Comparison of ENCODE assay signal across 16 cellular contexts in genomic region chr3:123636431-123636841, GRCh38. TPM values are rescaled to one million over a fixed set of nuclear protein-coding genes. Genes with fewer than 3 reads are reported as not detected.
DNase-seq lines count a peak whose midpoint lies in the region; ATAC-seq, FAIRE-seq and TF ChIP-seq lines count a peak whose summit lies in the region.
"Had no signal": no experiment of that assay in that cellular context is flagged by ENCODE, and none has a peak within 500 bp of the region (broad histone marks: within the 10 kb centered on the region; RNA-seq: fewer than 3 reads in every experiment).

No MANE protein-coding gene starts in this region.

- H3K27ac Mint-ChIP-seq in H9, result peak overlapping the region in 2 of 3 experiments; percentile 44 to 59; a peak in 3 of 7 replicates
- H3K27ac Mint-ChIP-seq: activated naive CD4-positive, alpha-beta T cell treated with anti-CD3 and anti-CD28 coated beads, Interleukin-2, amount 10 ng/mL, durations not matched to agents 7 days and 5 days; dendritic cell treated with granulocyte-macrophage colony-stimulating factor and Interleukin-4, amounts not matched to agents 40 ng/mL and 50 ng/mL, for 4 days; mesothelial cell of epicardium had no signal

- no peaks in the 10 kb centered on the region for H3K79me1 ChIP-seq in H9 (ENCODE audit: insufficient read depth, low read depth, low read length, poor library complexity, severe bottlenecking)

- DNase-seq in H9, result peak; percentile 95
- DNase-seq in NCI-H510A (lab: John Stamatoyannopoulos, UW), result peak; percentile 48
- peak; percentile 85 to 95 (median 92) for DNase-seq in pancreas
- no peak for DNase-seq in ureter (ENCODE audit: low spot score)
- DNase-seq in mesenteric fat pad (ENCODE audit: low spot score), result no peak
- DNase-seq in T1000 (lab: John Stamatoyannopoulos, UW), result no peak
- DNase-seq: activated CD4-positive, alpha-beta T cell treated with anti-CD3 and anti-CD28 coated beads, Interleukin-2, amount 50 U/mL, for 48 hours; activated naive CD4-positive, alpha-beta T cell treated with anti-CD3 and anti-CD28 coated beads, Interleukin-2, amount 10 ng/mL, durations not matched to agents 7 days and 5 days; foreskin melanocyte; GOT3; NCI-H526 treated with DMSO at 0.1 percent for 48 hours had no signal

- no peak overlapping the region for H3K4me2 ChIP-seq in H9 (ENCODE audit: insufficient read depth, insufficient read length, low read length)

- no peak overlapping the region for H4K5ac ChIP-seq in H9 (ENCODE audit: insufficient read length, low read depth, low read length)

- intact Hi-C loops in pancreas (cut with DNase I), result no loop called here

- H4K8ac ChIP-seq in H9 (replicated peaks; ENCODE audit: insufficient read length, low read depth, low read length), result no peak overlapping the region

- no peak overlapping the region for H2BK120ac ChIP-seq in H9 (ENCODE audit: low read depth, low read length, poor library complexity, severe bottlenecking)

- TF ChIP-seq EP300 in gastroesophageal sphincter (IDR thresholded peaks at IDR 0.05), result no peak

- H3K4me3 Mint-ChIP-seq in H9, result no peak overlapping the region
- H3K4me3 Mint-ChIP-seq: activated naive CD4-positive, alpha-beta T cell treated with anti-CD3 and anti-CD28 coated beads, Interleukin-2, amount 10 ng/mL, durations not matched to agents 7 days and 5 days; dendritic cell treated with granulocyte-macrophage colony-stimulating factor and Interleukin-4, amounts not matched to agents 40 ng/mL and 50 ng/mL, for 4 days; mesothelial cell of epicardium had no signal

- H3K79me2 ChIP-seq in H9 (ENCODE audit: insufficient read depth, low read length), result no peaks in the 10 kb centered on the region

- no peak overlapping the region for H3K27ac ChIP-seq in H9 (ENCODE audit: insufficient read length, low read depth, low read length)
- H3K27ac ChIP-seq in gastroesophageal sphincter, result peak overlapping the region; percentile 91 to 96 (median 93)
- H3K27ac ChIP-seq in pancreas, result peak overlapping the region; percentile 22 to 70 (median 42)
- H3K27ac ChIP-seq: skin epidermis had no signal

- TF ChIP-seq POLR2A in gastroesophageal sphincter (IDR thresholded peaks at IDR 0.05), result no peak

- H3K18ac ChIP-seq in H9 (ENCODE audit: insufficient read length, low read depth, low read length), result no peak overlapping the region

- H3K27me3 Mint-ChIP-seq in H9 (ENCODE audit: low read depth), result no peaks in the 10 kb centered on the region
- H3K27me3 Mint-ChIP-seq: activated naive CD4-positive, alpha-beta T cell treated with anti-CD3 and anti-CD28 coated beads, Interleukin-2, amount 10 ng/mL, durations not matched to agents 7 days and 5 days had no signal

- H3K23ac ChIP-seq in H9 (ENCODE audit: insufficient read length, low read depth, low read length), result no peak overlapping the region

- WGBS in H9 (ENCODE audit: extremely low coverage, insufficient read length, low lambda C conversion rate), result no CpG with 5 or more reads among the region's 8 CpGs
- WGBS in gastroesophageal sphincter (ENCODE audit: low coverage in 1 of 2), 2 donors, result 72 to 80% methylated on average over 1 to 2 of the region's 8 CpGs
- WGBS in pancreas, 2 donors, result 28 to 40% methylated on average over 8 of the region's 8 CpGs

- TF ChIP-seq CTCF in H9 (conservative IDR thresholded peaks at IDR 0.05) (no peak), gastroesophageal sphincter (IDR thresholded peaks at IDR 0.05) (no peak), pancreas (IDR thresholded peaks at IDR 0.05) (no peak)

- no peak overlapping the region for H3K4ac ChIP-seq in H9 (ENCODE audit: low read depth, low read length)

- no peak overlapping the region for H2BK20ac ChIP-seq in H9 (ENCODE audit: low read depth, low read length, poor library complexity, severe bottlenecking)

- no peak overlapping the region for H3T11ph ChIP-seq in H9 (ENCODE audit: low read length)

- H2BK12ac ChIP-seq in H9 (ENCODE audit: insufficient read length, low read depth, low read length), result no peak overlapping the region

- H3K4me3 ChIP-seq in gastroesophageal sphincter (no peak overlapping the region), pancreas (no peak overlapping the region)
- H3K4me3 ChIP-seq: skin epidermis had no signal

- H3K4me1 Mint-ChIP-seq in H9, result peaks cover 49 to 67% of the 10 kb centered on the region in 2 experiments
- H3K4me1 Mint-ChIP-seq: activated naive CD4-positive, alpha-beta T cell treated with anti-CD3 and anti-CD28 coated beads, Interleukin-2, amount 10 ng/mL, durations not matched to agents 7 days and 5 days had no signal

- H3K36me3 ChIP-seq in gastroesophageal sphincter, result peaks cover 0 to 76% of the 10 kb centered on the region in 2 donors
- no peaks in the 10 kb centered on the region for H3K36me3 ChIP-seq in pancreas

- H3K9me3 Mint-ChIP-seq in H9, result no peaks in the 10 kb centered on the region
- H3K9me3 Mint-ChIP-seq: activated naive CD4-positive, alpha-beta T cell treated with anti-CD3 and anti-CD28 coated beads, Interleukin-2, amount 10 ng/mL, durations not matched to agents 7 days and 5 days; dendritic cell treated with granulocyte-macrophage colony-stimulating factor and Interleukin-4, amounts not matched to agents 40 ng/mL and 50 ng/mL, for 4 days; mesothelial cell of epicardium had no signal

- no peak for ATAC-seq in gastroesophageal sphincter
- ATAC-seq in pancreas, result peak; percentile 91 to 96 (median 93)
- ATAC-seq in HG03095 (IDR thresholded peaks at IDR 0.05; ENCODE audit: unreplicated experiment), result no peak

- no peak overlapping the region for H2BK15ac ChIP-seq in H9 (ENCODE audit: low read depth, low read length)

- no peak overlapping the region for H2AFZ ChIP-seq in H9 (ENCODE audit: low read length)

- H4K91ac ChIP-seq in H9 (ENCODE audit: insufficient read length, low read depth, low read length), result no peak overlapping the region

- peaks cover 4% of the 10 kb centered on the region; the same call in 1 of the 2 replicates for H3K4me1 ChIP-seq in H9 (ENCODE audit: insufficient read depth, low read length)
- peaks cover 5 to 100% (median 37%) of the 10 kb centered on the region in 3 donors for H3K4me1 ChIP-seq in gastroesophageal sphincter
- H3K4me1 ChIP-seq in pancreas, result peaks cover 8 to 20% (median 16%) of the 10 kb centered on the region in 3 donors

- H3K14ac ChIP-seq in H9 (ENCODE audit: insufficient read depth, low read length), result no peak overlapping the region

- H3K56ac ChIP-seq in H9 (ENCODE audit: insufficient read length, low read depth, low read length), result no peak overlapping the region

- no peaks in the 10 kb centered on the region for H4K20me1 ChIP-seq in H9 (ENCODE audit: control insufficient read depth, insufficient read depth, insufficient read length)

- FAIRE-seq in pancreas (lab: Jason Lieb, UNC), result no peak

- H3K23me2 ChIP-seq in H9 (ENCODE audit: insufficient read length, low read depth, low read length, poor library complexity, severe bottlenecking), result no peaks in the 10 kb centered on the region

- H3K27me3 ChIP-seq in H9 (ENCODE audit: insufficient read depth, low read length) (no peaks in the 10 kb centered on the region), gastroesophageal sphincter (no peaks in the 10 kb centered on the region), pancreas (no peaks in the 10 kb centered on the region)

- H3K9me3 ChIP-seq in H9 (ENCODE audit: control insufficient read depth, low read depth, low read length), result no peaks in the 10 kb centered on the region
- H3K9me3 ChIP-seq in gastroesophageal sphincter, result no peaks in the 10 kb centered on the region
- H3K9me3 ChIP-seq in pancreas, result no peaks in the 10 kb centered on the region

- H3K36me3 Mint-ChIP-seq in H9 (ENCODE audit: insufficient read depth in 1 of 3, low read depth in 3 of 3), result no peaks in the 10 kb centered on the region; a peak in 1 of 7 replicates
- H3K36me3 Mint-ChIP-seq: activated naive CD4-positive, alpha-beta T cell treated with anti-CD3 and anti-CD28 coated beads, Interleukin-2, amount 10 ng/mL, durations not matched to agents 7 days and 5 days had no signal

- H3K9ac ChIP-seq in H9 (ENCODE audit: extremely low read depth, insufficient read length, low read length), result no peak overlapping the region

- no peak overlapping the region for H2AK5ac ChIP-seq in H9 (ENCODE audit: insufficient read length, low read length)

- no peak overlapping the region for H2BK5ac ChIP-seq in H9 (ENCODE audit: insufficient read length, low read length)

RNA-seq across cellular contexts. Expression of gene HACD2, which starts 51.6 kb away (rescaled TPM):
- total RNA-seq in H9 (2021) (27.4 and 28.4 TPM in 2 replicates), gastroesophageal sphincter (10 to 100 TPM; 21.3 to 36.7 (median 28.1) TPM), pancreas (10 to 100 TPM in 5 of 6 donors, 1 to 10 TPM in 1; 9.0 to 22.2 (median 13.7) TPM), ureter (20.6 TPM), mesenteric fat pad (39.0 TPM)
- 1 to 10 TPM; 4.4 to 9.5 TPM for polyA plus RNA-seq in pancreas

Comparison
In these comparisons a context has a peak if more than half of its experiments do, and no peak if none do; other contexts are left out.
1. DNase-seq: peak in H9 (single experiment), NCI-H510A (single experiment) and pancreas (6 of 6); none in ureter (single experiment), mesenteric fat pad (single experiment) and T1000 (single experiment).
2. ATAC-seq: peak in pancreas (4 of 4); none in gastroesophageal sphincter (single experiment) and HG03095 (single experiment).